ENCODE assay signal across 16 cellular contexts in the genomic region with DNA sequence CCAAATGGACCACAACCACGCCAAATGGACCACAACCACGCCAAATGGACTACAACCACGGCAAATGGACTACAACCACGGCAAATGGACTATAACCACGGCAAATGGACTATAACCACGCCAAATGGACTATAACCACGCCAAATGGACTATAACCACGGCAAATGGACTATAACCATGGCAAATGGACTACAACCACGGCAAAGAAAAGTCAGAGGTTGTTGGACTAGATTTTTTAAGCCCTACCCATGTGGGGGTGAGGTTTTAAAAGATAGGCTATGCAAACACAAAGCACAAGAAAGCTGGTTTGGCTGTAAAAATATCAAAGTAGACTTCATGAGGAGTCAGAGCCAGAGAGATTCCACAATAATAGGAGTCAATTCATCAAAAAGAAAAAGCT. TPM values are rescaled to one million over a fixed set of nuclear protein-coding genes. Genes with fewer than 3 reads are reported as not detected.
DNase-seq lines count a peak whose midpoint lies in the region; ATAC-seq, FAIRE-seq and TF ChIP-seq lines count a peak whose summit lies in the region.
"Had no signal": no experiment of that assay in that cellular context is flagged by ENCODE, and none has a peak within 500 bp of the region (broad histone marks: within the 10 kb centered on the region; RNA-seq: fewer than 3 reads in every experiment).

No MANE protein-coding gene starts in this region.

- FAIRE-seq in HTR-8/SVneo (lab: Jason Lieb, UNC) (peak; percentile 96), urothelium cell line (lab: Jason Lieb, UNC) (no peak)

- no peak for TF ChIP-seq POLR2A in body of pancreas (IDR thresholded peaks at IDR 0.05)

- intact Hi-C loops in body of pancreas (cut with DNase I) = no loop called here

- H3K4me3 ChIP-seq in body of pancreas = no peak overlapping the region
- H3K4me3 ChIP-seq: heart left ventricle had no signal

- H3K27me3 ChIP-seq in body of pancreas = no peaks in the 10 kb centered on the region
- H3K27me3 ChIP-seq: heart left ventricle had no signal

- peaks cover 23% of the 10 kb centered on the region for H3K4me1 ChIP-seq in body of pancreas
- H3K4me1 ChIP-seq: heart left ventricle had no signal

- H3K36me3 ChIP-seq in body of pancreas (replicated peaks in 1 of 2; ENCODE audit: insufficient read depth in 1 of 2, low read depth in 2 of 2) = no peaks in the 10 kb centered on the region

- DNase-seq in HTR-8/SVneo (ENCODE audit: insufficient read length, low spot score) (no peak), body of pancreas (no peak), left lobe of liver (ENCODE audit: low spot score) (peak; percentile 56), stromal cell of bone marrow (ENCODE audit: low read depth) (peak; percentile 13), NCI-H2196 (lab: John Stamatoyannopoulos, UW; ENCODE audit: unreplicated experiment) (no peak), urothelium cell line (ENCODE audit: low spot score) (no peak), COLO668 (lab: John Stamatoyannopoulos, UW; ENCODE audit: unreplicated experiment) (no peak)
- DNase-seq: activated CD8-positive, alpha-beta T cell treated with anti-CD3 and anti-CD28 coated beads for 36 hours; amygdala; CD4-positive, CD25-positive, alpha-beta regulatory T cell; cortex of kidney; H9; heart left ventricle; NCI-H2029 treated with DMSO at 0.1 percent for 48 hours; NCI-H526 treated with DMSO at 0.1 percent for 48 hours; stimulated activated naive CD4-positive, alpha-beta T cell treated with Interleukin-2 at 50 U/mL for 16 hours had no signal

- 83 to 87% methylated on average over 9 of the region's 9 CpGs for WGBS in body of pancreas, 2 donors

- ATAC-seq in body of pancreas (peak; percentile 54), left lobe of liver (peak; percentile 76)
- ATAC-seq: activated CD8-positive, alpha-beta T cell treated with anti-CD3 and anti-CD28 coated beads for 36 hours had no signal

- H3K9me3 ChIP-seq in body of pancreas = no peaks in the 10 kb centered on the region
- H3K9me3 ChIP-seq: heart left ventricle had no signal

- H3K27ac ChIP-seq in body of pancreas = peak overlapping the region in 3 of 4 donors; percentile 42 to 55 (median 50)

- no peak for TF ChIP-seq CTCF in body of pancreas (IDR thresholded peaks at IDR 0.05)

RNA-seq across cellular contexts. Expression of gene NCAPG2, which starts 55.8 kb away (rescaled TPM):
- total RNA-seq in body of pancreas (1 to 10 TPM in 1 of 2 donors, under 1 TPM in 1; 0.66 to 8.8 TPM), left lobe of liver (4.0 TPM)

Comparison
In these comparisons a context has a peak if more than half of its experiments do, and no peak if none do; other contexts are left out.
1. DNase-seq: peak in left lobe of liver (single experiment) and stromal cell of bone marrow (single experiment); none in HTR-8/SVneo (single experiment), body of pancreas (0 of 4), NCI-H2196 (single experiment), urothelium cell line (single experiment) and COLO668 (single experiment).